Comparison of ENCODE assay signal across 19 cellular contexts in genomic region chr3:110123929-110124328, GRCh38.
DNase-seq lines count a peak whose midpoint lies in the region; ATAC-seq, FAIRE-seq and TF ChIP-seq lines count a peak whose summit lies in the region.
"Had no signal": no experiment of that assay in that cellular context is flagged by ENCODE, and none has a peak within 500 bp of the region (broad histone marks: within the 10 kb centered on the region; RNA-seq: fewer than 3 reads in every experiment).

No MANE protein-coding gene starts in this region.

- H3K9me3 Mint-ChIP-seq in astrocyte (ENCODE audit: unreplicated experiment) (peaks cover 2% of the 10 kb centered on the region), mesothelial cell of epicardium (peaks cover 18% of the 10 kb centered on the region)
- H3K9me3 Mint-ChIP-seq: HFFc6 had no signal

- H3K4me1 ChIP-seq in right atrium auricular region: no peaks in the 10 kb centered on the region
- H3K4me1 ChIP-seq in astrocyte (ENCODE audit: insufficient read depth, low read length): no peaks in the 10 kb centered on the region
- H3K4me1 ChIP-seq in MM.1S (ENCODE audit: low read length): no peaks in the 10 kb centered on the region
- H3K4me1 ChIP-seq: BE2C, HAP-1 had no signal

- no peaks in the 10 kb centered on the region for H3F3A ChIP-seq in MM.1S (ENCODE audit: insufficient read depth, low read length)

- H3K79me2 ChIP-seq in astrocyte (ENCODE audit: insufficient read depth, low read length) (no peaks in the 10 kb centered on the region), MM.1S (ENCODE audit: low read length) (no peaks in the 10 kb centered on the region)

- ATAC-seq in Right ventricle myocardium superior (ENCODE audit: poor library complexity): peak; percentile 58
- ATAC-seq: HepG2 had no signal

- H3K4me3 ChIP-seq in right atrium auricular region: no peak overlapping the region
- no peak overlapping the region for H3K4me3 ChIP-seq in astrocyte (ENCODE audit: insufficient read depth, low read depth, low read length)
- H3K4me3 ChIP-seq in MM.1S (ENCODE audit: low read length): no peak overlapping the region
- H3K4me3 ChIP-seq: HAP-1 had no signal

- H3K9me2 ChIP-seq in MM.1S (replicated peaks; ENCODE audit: insufficient read depth, low read length): no peaks in the 10 kb centered on the region

- H3K36me3 ChIP-seq in right atrium auricular region: no peaks in the 10 kb centered on the region
- H3K36me3 ChIP-seq in astrocyte (ENCODE audit: insufficient read depth, low read length): no peaks in the 10 kb centered on the region
- no peaks in the 10 kb centered on the region for H3K36me3 ChIP-seq in MM.1S (replicated peaks; ENCODE audit: insufficient read depth, low read length)
- H3K36me3 ChIP-seq: BE2C, HAP-1 had no signal

- H3K4me1 Mint-ChIP-seq in astrocyte (ENCODE audit: low read depth, unreplicated experiment): peaks cover 4% of the 10 kb centered on the region
- no peaks in the 10 kb centered on the region for H3K4me1 Mint-ChIP-seq in mesothelial cell of epicardium
- H3K4me1 Mint-ChIP-seq: CD4-positive, alpha-beta memory T cell had no signal

- no peak overlapping the region for H3K27ac Mint-ChIP-seq in astrocyte (ENCODE audit: unreplicated experiment)
- no peak overlapping the region for H3K27ac Mint-ChIP-seq in mesothelial cell of epicardium
- H3K27ac Mint-ChIP-seq: CD4-positive, alpha-beta memory T cell; HFFc6 had no signal

- H3K4me2 ChIP-seq in astrocyte (ENCODE audit: low read length): no peak overlapping the region
- H3K4me2 ChIP-seq in MM.1S (ENCODE audit: low read depth, low read length): no peak overlapping the region

- no peak for TF ChIP-seq POLR2A in GM12892 (IDR thresholded peaks at IDR 0.05; ENCODE audit: low read depth, low read length)

- FAIRE-seq in astrocyte (lab: Jason Lieb, UNC) (no peak), GM12892 (lab: Jason Lieb, UNC) (no peak)
- FAIRE-seq: GM12891, H1, HepG2, HTR-8/SVneo had no signal

- H4K20me1 ChIP-seq in astrocyte (ENCODE audit: insufficient read depth, low read length) (no peaks in the 10 kb centered on the region), MM.1S (ENCODE audit: insufficient read depth, low read length) (no peaks in the 10 kb centered on the region)

- H3K36me3 Mint-ChIP-seq in astrocyte (ENCODE audit: low read depth, unreplicated experiment) (no peaks in the 10 kb centered on the region), mesothelial cell of epicardium (no peaks in the 10 kb centered on the region)
- H3K36me3 Mint-ChIP-seq: CD4-positive, alpha-beta memory T cell had no signal

- no peak overlapping the region for H2AFZ ChIP-seq in astrocyte (ENCODE audit: low read depth, low read length)
- no peak overlapping the region for H2AFZ ChIP-seq in MM.1S (ENCODE audit: low read length)

- H3K9ac ChIP-seq in astrocyte (ENCODE audit: low read length) (no peak overlapping the region), MM.1S (ENCODE audit: low read length) (no peak overlapping the region)

- H3K9me3 ChIP-seq in right atrium auricular region (peaks cover 0 to 5% of the 10 kb centered on the region in 2 donors), astrocyte (ENCODE audit: insufficient read depth, low read depth, low read length) (no peaks in the 10 kb centered on the region), MM.1S (replicated peaks; ENCODE audit: insufficient read depth, low read length) (no peaks in the 10 kb centered on the region)
- H3K9me3 ChIP-seq: BE2C had no signal

- H3K27me3 Mint-ChIP-seq in astrocyte (ENCODE audit: low read depth, unreplicated experiment) (no peaks in the 10 kb centered on the region), mesothelial cell of epicardium (ENCODE audit: low read depth) (no peaks in the 10 kb centered on the region)
- H3K27me3 Mint-ChIP-seq: CD4-positive, alpha-beta memory T cell had no signal

- no peak overlapping the region for H3K27ac ChIP-seq in right atrium auricular region
- no peak overlapping the region for H3K27ac ChIP-seq in astrocyte (ENCODE audit: low read depth, low read length)
- H3K27ac ChIP-seq in MM.1S (ENCODE audit: low read length): no peak overlapping the region
- H3K27ac ChIP-seq: C4-2B had no signal

- TF ChIP-seq CTCF in right atrium auricular region (IDR thresholded peaks at IDR 0.05) (no peak), astrocyte (IDR thresholded peaks at IDR 0.05; ENCODE audit: insufficient read depth, low read depth, low read length) (no peak), MM.1S (IDR thresholded peaks at IDR 0.05; ENCODE audit: low read length) (no peak), mesothelial cell of epicardium (IDR thresholded peaks at IDR 0.05; ENCODE audit: unreplicated experiment) (no peak)

- DNase-seq in Right ventricle myocardium superior: no peak
- DNase-seq in right atrium auricular region (ENCODE audit: low spot score): no peak
- DNase-seq in astrocyte (ENCODE audit: low read depth): peak; percentile 14
- peak; percentile 6 for DNase-seq in iris pigment epithelial cell (ENCODE audit: low read depth)
- DNase-seq in GM12892 (ENCODE audit: insufficient read length): no peak
- no peak for DNase-seq in MM.1S
- DNase-seq in mesothelial cell of epicardium (ENCODE audit: low spot score in 2 of 2, unreplicated experiment in 2 of 2): no peak
- DNase-seq: 8988T; ACHN; BE2C; CD4-positive, alpha-beta memory T cell; DMS79; HFFc6 had no signal

- intact Hi-C loops in Right ventricle myocardium superior (cut with DNase I): no loop called here

- no peaks in the 10 kb centered on the region for H3K27me3 ChIP-seq in right atrium auricular region
- no peaks in the 10 kb centered on the region for H3K27me3 ChIP-seq in astrocyte (ENCODE audit: insufficient read depth, low read length)
- no peaks in the 10 kb centered on the region for H3K27me3 ChIP-seq in MM.1S (replicated peaks; ENCODE audit: insufficient read depth, low read length)
- H3K27me3 ChIP-seq: BE2C had no signal

- H3K4me3 Mint-ChIP-seq in astrocyte (ENCODE audit: unreplicated experiment) (no peak overlapping the region), mesothelial cell of epicardium (no peak overlapping the region)
- H3K4me3 Mint-ChIP-seq: CD4-positive, alpha-beta memory T cell; HFFc6 had no signal

Comparison
In these comparisons a context has a peak if more than half of its experiments do, and no peak if none do; other contexts are left out.
1. DNase-seq: peak in astrocyte (single experiment) and iris pigment epithelial cell (single experiment); none in Right ventricle myocardium superior (single experiment), right atrium auricular region (single experiment), GM12892 (single experiment), MM.1S (single experiment) and mesothelial cell of epicardium (0 of 2).